1 cellular context compared by ENCODE assay signal in genomic region chr9:32456564-32456963, GRCh38.
TF ChIP-seq lines count a peak whose summit lies in the region.

No MANE protein-coding gene starts in this region.

TF ChIP-seq in HepG2, 621 proteins besides CTCF, POLR2A, EP300 and RAD21 (continued from another document and continues in another):
- no peak for TF ChIP-seq ZNF597 (CRISPR knock-in tag; IDR thresholded peaks at IDR 0.05)
- TF ChIP-seq SIN3B (IDR thresholded peaks at IDR 0.05; ENCODE audit: low read length), result no peak
- TF ChIP-seq FOSL1 (CRISPR knock-in tag; IDR thresholded peaks at IDR 0.05; ENCODE audit: borderline replicate concordance), result no peak
- TF ChIP-seq ZC3H13 (CRISPR knock-in tag; IDR thresholded peaks at IDR 0.05), result no peak
- TF ChIP-seq ISX (CRISPR knock-in tag; conservative IDR thresholded peaks at IDR 0.05), result no peak
- no peak for TF ChIP-seq ZNF792 (CRISPR knock-in tag; IDR thresholded peaks at IDR 0.05)
- TF ChIP-seq, protein P1, sequence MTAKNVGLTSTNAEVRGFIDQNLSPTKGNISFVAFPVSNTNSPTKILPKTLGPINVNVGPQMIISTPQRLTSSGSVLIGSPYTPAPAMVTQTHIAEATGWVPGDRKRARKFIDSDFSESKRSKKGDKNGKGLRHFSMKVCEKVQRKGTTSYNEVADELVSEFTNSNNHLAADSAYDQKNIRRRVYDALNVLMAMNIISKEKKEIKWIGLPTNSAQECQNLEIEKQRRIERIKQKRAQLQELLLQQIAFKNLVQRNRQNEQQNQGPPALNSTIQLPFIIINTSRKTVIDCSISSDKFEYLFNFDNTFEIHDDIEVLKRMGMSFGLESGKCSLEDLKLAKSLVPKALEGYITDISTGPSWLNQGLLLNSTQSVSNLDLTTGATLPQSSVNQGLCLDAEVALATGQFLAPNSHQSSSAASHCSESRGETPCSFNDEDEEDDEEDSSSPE (CRISPR knock-in tag; IDR thresholded peaks at IDR 0.05), result no peak
- no peak for TF ChIP-seq ZNF34 (CRISPR knock-in tag; IDR thresholded peaks at IDR 0.05; ENCODE audit: borderline replicate concordance)
- TF ChIP-seq ZNF263 (CRISPR knock-in tag; IDR thresholded peaks at IDR 0.05), result no peak
- TF ChIP-seq, protein P2, sequence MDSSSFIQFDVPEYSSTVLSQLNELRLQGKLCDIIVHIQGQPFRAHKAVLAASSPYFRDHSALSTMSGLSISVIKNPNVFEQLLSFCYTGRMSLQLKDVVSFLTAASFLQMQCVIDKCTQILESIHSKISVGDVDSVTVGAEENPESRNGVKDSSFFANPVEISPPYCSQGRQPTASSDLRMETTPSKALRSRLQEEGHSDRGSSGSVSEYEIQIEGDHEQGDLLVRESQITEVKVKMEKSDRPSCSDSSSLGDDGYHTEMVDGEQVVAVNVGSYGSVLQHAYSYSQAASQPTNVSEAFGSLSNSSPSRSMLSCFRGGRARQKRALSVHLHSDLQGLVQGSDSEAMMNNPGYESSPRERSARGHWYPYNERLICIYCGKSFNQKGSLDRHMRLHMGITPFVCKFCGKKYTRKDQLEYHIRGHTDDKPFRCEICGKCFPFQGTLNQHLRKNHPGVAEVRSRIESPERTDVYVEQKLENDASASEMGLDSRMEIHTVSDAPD (CRISPR knock-in tag; IDR thresholded peaks at IDR 0.05), result no peak
- TF ChIP-seq HMGXB4 (CRISPR knock-in tag; IDR thresholded peaks at IDR 0.05; ENCODE audit: borderline replicate concordance in 1 of 2, low read depth in 1 of 2), result no peak
- no peak for TF ChIP-seq POLR2AphosphoS2 (IDR thresholded peaks at IDR 0.05; ENCODE audit: low read depth, low read length)
- no peak for TF ChIP-seq ZNF337 (CRISPR knock-in tag; IDR thresholded peaks at IDR 0.05; ENCODE audit: borderline replicate concordance, low read depth)
- TF ChIP-seq DNMT1 (CRISPR knock-in tag; IDR thresholded peaks at IDR 0.05), result no peak
- TF ChIP-seq CEBPB (IDR thresholded peaks at IDR 0.05; ENCODE audit: borderline replicate concordance, low read depth, low read length), result peak; percentile 42
- no peak for TF ChIP-seq ZNF543 (CRISPR knock-in tag; IDR thresholded peaks at IDR 0.05)
- no peak for TF ChIP-seq SRSF9 (IDR thresholded peaks at IDR 0.05; ENCODE audit: borderline replicate concordance, insufficient read depth, low read depth, low read length, poor library complexity, severe bottlenecking)
- TF ChIP-seq FOXM1 (CRISPR knock-in tag; IDR thresholded peaks at IDR 0.05), result no peak
- no peak for TF ChIP-seq ZNF629 (CRISPR knock-in tag; conservative IDR thresholded peaks at IDR 0.05)
- TF ChIP-seq MTF1 (CRISPR knock-in tag; IDR thresholded peaks at IDR 0.05), result no peak
- no peak for TF ChIP-seq RBM39 (IDR thresholded peaks at IDR 0.05; ENCODE audit: low read depth, low read length, poor library complexity, severe bottlenecking)
- no peak for TF ChIP-seq PHF21A (CRISPR knock-in tag; IDR thresholded peaks at IDR 0.05)
- TF ChIP-seq, protein P3, sequence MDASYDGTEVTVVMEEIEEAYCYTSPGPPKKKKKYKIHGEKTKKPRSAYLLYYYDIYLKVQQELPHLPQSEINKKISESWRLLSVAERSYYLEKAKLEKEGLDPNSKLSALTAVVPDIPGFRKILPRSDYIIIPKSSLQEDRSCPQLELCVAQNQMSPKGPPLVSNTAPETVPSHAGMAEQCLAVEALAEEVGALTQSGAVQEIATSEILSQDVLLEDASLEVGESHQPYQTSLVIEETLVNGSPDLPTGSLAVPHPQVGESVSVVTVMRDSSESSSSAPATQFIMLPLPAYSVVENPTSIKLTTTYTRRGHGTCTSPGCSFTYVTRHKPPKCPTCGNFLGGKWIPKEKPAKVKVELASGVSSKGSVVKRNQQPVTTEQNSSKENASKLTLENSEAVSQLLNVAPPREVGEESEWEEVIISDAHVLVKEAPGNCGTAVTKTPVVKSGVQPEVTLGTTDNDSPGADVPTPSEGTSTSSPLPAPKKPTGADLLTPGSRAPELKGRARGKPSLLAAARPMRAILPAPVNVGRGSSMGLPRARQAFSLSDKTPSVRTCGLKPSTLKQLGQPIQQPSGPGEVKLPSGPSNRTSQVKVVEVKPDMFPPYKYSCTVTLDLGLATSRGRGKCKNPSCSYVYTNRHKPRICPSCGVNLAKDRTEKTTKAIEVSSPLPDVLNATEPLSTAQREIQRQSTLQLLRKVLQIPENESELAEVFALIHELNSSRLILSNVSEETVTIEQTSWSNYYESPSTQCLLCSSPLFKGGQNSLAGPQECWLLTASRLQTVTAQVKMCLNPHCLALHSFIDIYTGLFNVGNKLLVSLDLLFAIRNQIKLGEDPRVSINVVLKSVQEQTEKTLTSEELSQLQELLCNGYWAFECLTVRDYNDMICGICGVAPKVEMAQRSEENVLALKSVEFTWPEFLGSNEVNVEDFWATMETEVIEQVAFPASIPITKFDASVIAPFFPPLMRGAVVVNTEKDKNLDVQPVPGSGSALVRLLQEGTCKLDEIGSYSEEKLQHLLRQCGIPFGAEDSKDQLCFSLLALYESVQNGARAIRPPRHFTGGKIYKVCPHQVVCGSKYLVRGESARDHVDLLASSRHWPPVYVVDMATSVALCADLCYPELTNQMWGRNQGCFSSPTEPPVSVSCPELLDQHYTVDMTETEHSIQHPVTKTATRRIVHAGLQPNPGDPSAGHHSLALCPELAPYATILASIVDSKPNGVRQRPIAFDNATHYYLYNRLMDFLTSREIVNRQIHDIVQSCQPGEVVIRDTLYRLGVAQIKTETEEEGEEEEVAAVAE (CRISPR knock-in tag; IDR thresholded peaks at IDR 0.05; ENCODE audit: borderline replicate concordance), result no peak
- no peak for TF ChIP-seq ZNF101 (CRISPR knock-in tag; IDR thresholded peaks at IDR 0.05; ENCODE audit: borderline replicate concordance, low read depth)
- TF ChIP-seq RCOR2 (CRISPR knock-in tag; IDR thresholded peaks at IDR 0.05), result peak; percentile 71; the same call in 1 of the 2 replicates
- no peak for TF ChIP-seq ZMAT5 (CRISPR knock-in tag; IDR thresholded peaks at IDR 0.05; ENCODE audit: borderline replicate concordance, low read depth)
- no peak for TF ChIP-seq ATF1 (CRISPR knock-in tag; IDR thresholded peaks at IDR 0.05)
- TF ChIP-seq DR1 (CRISPR knock-in tag; IDR thresholded peaks at IDR 0.05), result no peak
- TF ChIP-seq SMYD3 (CRISPR knock-in tag; IDR thresholded peaks at IDR 0.05), result no peak
- TF ChIP-seq, protein P4, sequence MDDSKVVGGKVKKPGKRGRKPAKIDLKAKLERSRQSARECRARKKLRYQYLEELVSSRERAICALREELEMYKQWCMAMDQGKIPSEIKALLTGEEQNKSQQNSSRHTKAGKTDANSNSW (CRISPR knock-in tag; IDR thresholded peaks at IDR 0.05; ENCODE audit: borderline replicate concordance), result no peak
- TF ChIP-seq, protein P5, sequence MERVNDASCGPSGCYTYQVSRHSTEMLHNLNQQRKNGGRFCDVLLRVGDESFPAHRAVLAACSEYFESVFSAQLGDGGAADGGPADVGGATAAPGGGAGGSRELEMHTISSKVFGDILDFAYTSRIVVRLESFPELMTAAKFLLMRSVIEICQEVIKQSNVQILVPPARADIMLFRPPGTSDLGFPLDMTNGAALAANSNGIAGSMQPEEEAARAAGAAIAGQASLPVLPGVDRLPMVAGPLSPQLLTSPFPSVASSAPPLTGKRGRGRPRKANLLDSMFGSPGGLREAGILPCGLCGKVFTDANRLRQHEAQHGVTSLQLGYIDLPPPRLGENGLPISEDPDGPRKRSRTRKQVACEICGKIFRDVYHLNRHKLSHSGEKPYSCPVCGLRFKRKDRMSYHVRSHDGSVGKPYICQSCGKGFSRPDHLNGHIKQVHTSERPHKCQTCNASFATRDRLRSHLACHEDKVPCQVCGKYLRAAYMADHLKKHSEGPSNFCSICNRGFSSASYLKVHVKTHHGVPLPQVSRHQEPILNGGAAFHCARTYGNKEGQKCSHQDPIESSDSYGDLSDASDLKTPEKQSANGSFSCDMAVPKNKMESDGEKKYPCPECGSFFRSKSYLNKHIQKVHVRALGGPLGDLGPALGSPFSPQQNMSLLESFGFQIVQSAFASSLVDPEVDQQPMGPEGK (CRISPR knock-in tag; IDR thresholded peaks at IDR 0.05), result 0 out of 2 replicates have a peak, but pooled peaks have one; percentile 14
- no peak for TF ChIP-seq ZNF275 (CRISPR knock-in tag; IDR thresholded peaks at IDR 0.05; ENCODE audit: borderline replicate concordance)
- no peak for TF ChIP-seq ZNF501 (CRISPR knock-in tag; IDR thresholded peaks at IDR 0.05)
- TF ChIP-seq CBX1 (IDR thresholded peaks at IDR 0.05; ENCODE audit: low read depth), result no peak
- TF ChIP-seq ZBTB21 (CRISPR knock-in tag; IDR thresholded peaks at IDR 0.05), result no peak
- TF ChIP-seq, protein P6, sequence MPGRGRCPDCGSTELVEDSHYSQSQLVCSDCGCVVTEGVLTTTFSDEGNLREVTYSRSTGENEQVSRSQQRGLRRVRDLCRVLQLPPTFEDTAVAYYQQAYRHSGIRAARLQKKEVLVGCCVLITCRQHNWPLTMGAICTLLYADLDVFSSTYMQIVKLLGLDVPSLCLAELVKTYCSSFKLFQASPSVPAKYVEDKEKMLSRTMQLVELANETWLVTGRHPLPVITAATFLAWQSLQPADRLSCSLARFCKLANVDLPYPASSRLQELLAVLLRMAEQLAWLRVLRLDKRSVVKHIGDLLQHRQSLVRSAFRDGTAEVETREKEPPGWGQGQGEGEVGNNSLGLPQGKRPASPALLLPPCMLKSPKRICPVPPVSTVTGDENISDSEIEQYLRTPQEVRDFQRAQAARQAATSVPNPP (CRISPR knock-in tag; IDR thresholded peaks at IDR 0.05), result no peak
- TF ChIP-seq HMG20A (CRISPR knock-in tag; IDR thresholded peaks at IDR 0.05; ENCODE audit: borderline replicate concordance), result peak; percentile 74; the same call in 1 of the 2 replicates
- TF ChIP-seq, protein P7, sequence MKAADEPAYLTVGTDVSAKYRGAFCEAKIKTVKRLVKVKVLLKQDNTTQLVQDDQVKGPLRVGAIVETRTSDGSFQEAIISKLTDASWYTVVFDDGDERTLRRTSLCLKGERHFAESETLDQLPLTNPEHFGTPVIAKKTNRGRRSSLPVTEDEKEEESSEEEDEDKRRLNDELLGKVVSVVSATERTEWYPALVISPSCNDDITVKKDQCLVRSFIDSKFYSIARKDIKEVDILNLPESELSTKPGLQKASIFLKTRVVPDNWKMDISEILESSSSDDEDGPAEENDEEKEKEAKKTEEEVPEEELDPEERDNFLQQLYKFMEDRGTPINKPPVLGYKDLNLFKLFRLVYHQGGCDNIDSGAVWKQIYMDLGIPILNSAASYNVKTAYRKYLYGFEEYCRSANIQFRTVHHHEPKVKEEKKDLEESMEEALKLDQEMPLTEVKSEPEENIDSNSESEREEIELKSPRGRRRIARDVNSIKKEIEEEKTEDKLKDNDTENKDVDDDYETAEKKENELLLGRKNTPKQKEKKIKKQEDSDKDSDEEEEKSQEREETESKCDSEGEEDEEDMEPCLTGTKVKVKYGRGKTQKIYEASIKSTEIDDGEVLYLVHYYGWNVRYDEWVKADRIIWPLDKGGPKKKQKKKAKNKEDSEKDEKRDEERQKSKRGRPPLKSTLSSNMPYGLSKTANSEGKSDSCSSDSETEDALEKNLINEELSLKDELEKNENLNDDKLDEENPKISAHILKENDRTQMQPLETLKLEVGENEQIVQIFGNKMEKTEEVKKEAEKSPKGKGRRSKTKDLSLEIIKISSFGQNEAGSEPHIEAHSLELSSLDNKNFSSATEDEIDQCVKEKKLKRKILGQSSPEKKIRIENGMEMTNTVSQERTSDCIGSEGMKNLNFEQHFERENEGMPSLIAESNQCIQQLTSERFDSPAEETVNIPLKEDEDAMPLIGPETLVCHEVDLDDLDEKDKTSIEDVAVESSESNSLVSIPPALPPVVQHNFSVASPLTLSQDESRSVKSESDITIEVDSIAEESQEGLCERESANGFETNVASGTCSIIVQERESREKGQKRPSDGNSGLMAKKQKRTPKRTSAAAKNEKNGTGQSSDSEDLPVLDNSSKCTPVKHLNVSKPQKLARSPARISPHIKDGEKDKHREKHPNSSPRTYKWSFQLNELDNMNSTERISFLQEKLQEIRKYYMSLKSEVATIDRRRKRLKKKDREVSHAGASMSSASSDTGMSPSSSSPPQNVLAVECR (CRISPR knock-in tag; IDR thresholded peaks at IDR 0.05; ENCODE audit: borderline replicate concordance), result no peak
- no peak for TF ChIP-seq ZNF350 (CRISPR knock-in tag; IDR thresholded peaks at IDR 0.05; ENCODE audit: borderline replicate concordance, low read depth)
- TF ChIP-seq ZNF510 (CRISPR knock-in tag; IDR thresholded peaks at IDR 0.05; ENCODE audit: low read depth), result no peak
- no peak for TF ChIP-seq ZNF253 (CRISPR knock-in tag; IDR thresholded peaks at IDR 0.05; ENCODE audit: borderline replicate concordance)
- TF ChIP-seq MYNN (CRISPR knock-in tag; IDR thresholded peaks at IDR 0.05; ENCODE audit: low read depth), result no peak
